ENCODE assay signal across 24 cellular contexts in genomic region chr10:86703176-86703575, GRCh38. TPM values are rescaled to one million over a fixed set of nuclear protein-coding genes. Genes with fewer than 3 reads are reported as not detected.
"Had no signal": no experiment of that assay in that cellular context is flagged by ENCODE, and none has a peak within 500 bp of the region (broad histone marks: within the 10 kb centered on the region; RNA-seq: fewer than 3 reads in every experiment).

No MANE protein-coding gene starts in this region.

- H2AFZ ChIP-seq: parathyroid adenoma had no signal

- H3K36me3 ChIP-seq: transverse colon had no signal

- DNase-seq: activated CD4-positive, alpha-beta T cell treated with anti-CD3 and anti-CD28 coated beads for 4 hours; activated CD4-positive, alpha-beta T cell treated with anti-CD3 and anti-CD28 coated beads, Interleukin-2, amount 50 U/mL, for 48 hours; activated CD4-positive, CD25-positive, alpha-beta regulatory T cell; activated CD8-positive, alpha-beta memory T cell treated with anti-CD3 and anti-CD28 coated beads for 24 hours; activated effector memory CD4-positive, alpha-beta T cell treated with Interleukin-2 at 50 U/mL for 16 hours; activated naive CD4-positive, alpha-beta T cell treated with Interleukin-2 at 50 U/mL for 16 hours; anterior cingulate cortex; body of pancreas; foreskin keratinocyte; heart right ventricle; naive B cell; nephron progenitor cell; nucleus accumbens; stimulated activated naive CD4-positive, alpha-beta T cell treated with Interleukin-2 at 50 U/mL for 16 hours; transverse colon had no signal

- H3K79me2 ChIP-seq: parathyroid adenoma had no signal

- H3K27me3 ChIP-seq: body of pancreas, esophagus muscularis mucosa, transverse colon had no signal

- H3K9me3 ChIP-seq: body of pancreas, esophagus muscularis mucosa, heart right ventricle, psoas muscle, transverse colon had no signal

- H3K4me1 ChIP-seq: foreskin keratinocyte, parathyroid adenoma, transverse colon had no signal

- H3K27ac ChIP-seq: body of pancreas, esophagus muscularis mucosa, foreskin keratinocyte, parathyroid adenoma, transverse colon had no signal

- H3K4me3 ChIP-seq: body of pancreas, esophagus muscularis mucosa, heart right ventricle, psoas muscle, transverse colon had no signal

- ATAC-seq: body of pancreas, foreskin keratinocyte had no signal

RNA-seq across cellular contexts. Expression of gene LDB3, which starts 34.9 kb away (rescaled TPM):
- total RNA-seq: foreskin keratinocyte; T-helper 1 cell treated with Interleukin-12 subunit alpha and Interleukin-12 subunit beta and Interleukin-4 antibody, amounts not matched to agents 30 ng/mL and 1 ng/mL, for 36 hours had no signal
- polyA plus RNA-seq: foreskin keratinocyte had no signal

RNA-seq across cellular contexts. Expression of gene OPN4, which starts 48.8 kb away (rescaled TPM):
- total RNA-seq: body of pancreas; cerebellum; foreskin keratinocyte; liver; mesothelial cell of epicardium; T-helper 1 cell treated with Interleukin-12 subunit alpha and Interleukin-12 subunit beta and Interleukin-4 antibody, amounts not matched to agents 30 ng/mL and 1 ng/mL, for 36 hours; temporal lobe; urinary bladder had no signal
- polyA plus RNA-seq: foreskin keratinocyte, liver had no signal
